In genomic region chr4:140150886-140151699, GRCh38 we compare ENCODE assay signal across 8 cellular contexts.
DNase-seq lines count a peak whose midpoint lies in the region; ATAC-seq lines count a peak whose summit lies in the region.

No MANE protein-coding gene starts in this region.

- no peaks in the 10 kb centered on the region for H3K9me3 Mint-ChIP-seq in dendritic cell treated with granulocyte-macrophage colony-stimulating factor and Interleukin-4, amounts not matched to agents 40 ng/mL and 50 ng/mL, for 4 days

- peaks cover 40% of the 10 kb centered on the region for H3K36me3 Mint-ChIP-seq in dendritic cell treated with granulocyte-macrophage colony-stimulating factor and Interleukin-4, amounts not matched to agents 40 ng/mL and 50 ng/mL, for 4 days (ENCODE audit: low read depth)

- peak overlapping the region; percentile 92 for H3K4me3 Mint-ChIP-seq in dendritic cell treated with granulocyte-macrophage colony-stimulating factor and Interleukin-4, amounts not matched to agents 40 ng/mL and 50 ng/mL, for 4 days

- no peaks in the 10 kb centered on the region for H3K27me3 ChIP-seq in layer of hippocampus (ENCODE audit: control insufficient read depth, insufficient read depth, low read length)

- peaks cover 21% of the 10 kb centered on the region for H3K4me1 Mint-ChIP-seq in dendritic cell treated with granulocyte-macrophage colony-stimulating factor and Interleukin-4, amounts not matched to agents 40 ng/mL and 50 ng/mL, for 4 days (ENCODE audit: low read depth)

- DNase-seq in COLO829 (ENCODE audit: low spot score) = peak; percentile 78
- DNase-seq in HK-2 (ENCODE audit: unreplicated experiment) = peak; percentile 73
- peak; percentile 90 for DNase-seq in NCI-H82 (lab: John Stamatoyannopoulos, UW)
- DNase-seq in activated CD4-positive, alpha-beta T cell treated with anti-CD3 and anti-CD28 coated beads, Interleukin-2, amount 50 U/mL, for 48 hours = peak; percentile 38 to 47
- peak; percentile 69 for DNase-seq in stimulated activated CD4-positive, alpha-beta T cell treated with anti-CD3 and anti-CD28 coated beads, Interleukin-15, amount 100 ng/mL, for 24 hours

- H3K27me3 Mint-ChIP-seq in dendritic cell treated with granulocyte-macrophage colony-stimulating factor and Interleukin-4, amounts not matched to agents 40 ng/mL and 50 ng/mL, for 4 days = no peaks in the 10 kb centered on the region

- ATAC-seq in GM21447 (IDR thresholded peaks at IDR 0.05; ENCODE audit: unreplicated experiment) = no peak

- peak overlapping the region; percentile 88 for H3K27ac ChIP-seq in layer of hippocampus (ENCODE audit: low read depth, low read length)

- H3K27ac Mint-ChIP-seq in dendritic cell treated with granulocyte-macrophage colony-stimulating factor and Interleukin-4, amounts not matched to agents 40 ng/mL and 50 ng/mL, for 4 days = peak overlapping the region; percentile 96

- intact Hi-C loops in dendritic cell treated with granulocyte-macrophage colony-stimulating factor and Interleukin-4, amounts not matched to agents 40 ng/mL and 50 ng/mL, for 4 days (cut with micrococcal nuclease) = loop anchor here (2.0 to 10.0 kb wide), 5 partner anchors 56 to 596 kb away; partner anchors contain the start of gene SETD7
